ENCODE assay signal across 1 cellular context in genomic region chr10:123144697-123145541, GRCh38.
TF ChIP-seq lines count a peak whose summit lies in the region.

No MANE protein-coding gene starts in this region.

TF ChIP-seq in GM12878, 131 proteins besides CTCF, POLR2A, EP300 and RAD21:
- no peak for TF ChIP-seq SRF (IDR thresholded peaks at IDR 0.05; ENCODE audit: low read depth in 2 of 2, low read length in 2 of 2)
- TF ChIP-seq NR2C1 (IDR thresholded peaks at IDR 0.05) = no peak
- TF ChIP-seq SMAD1 (IDR thresholded peaks at IDR 0.05; ENCODE audit: low read depth, partially characterized antibody) = no peak
- 0 out of 2 replicates have a peak, but pooled peaks have one; percentile 24 for TF ChIP-seq SMC3 (IDR thresholded peaks at IDR 0.05; ENCODE audit: borderline replicate concordance, low read length)
- no peak for TF ChIP-seq SP1 (IDR thresholded peaks at IDR 0.05; ENCODE audit: low read depth, low read length)
TF ChIP-seq in GM12878: peak in this region for 1.
